Comparison of ENCODE assay signal across 17 cellular contexts in the genomic region with DNA sequence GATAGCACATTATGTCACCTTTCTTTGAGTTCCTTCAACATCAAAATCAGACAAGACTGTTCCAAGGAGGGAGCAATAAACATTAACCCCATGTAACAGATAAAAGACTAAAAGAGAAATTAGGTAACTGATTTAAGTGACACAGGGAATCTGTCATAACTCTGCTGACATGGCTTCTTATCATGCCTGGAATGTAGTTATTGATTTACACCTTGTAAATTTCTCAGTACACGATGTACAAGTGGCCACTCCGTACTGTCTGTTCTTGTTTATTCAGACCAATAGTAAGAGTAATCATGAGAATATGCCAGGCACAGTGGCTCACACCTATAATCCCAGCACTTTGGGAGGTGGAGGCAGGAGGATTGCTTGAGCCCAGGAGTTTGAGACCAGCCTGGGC.
DNase-seq lines count a peak whose midpoint lies in the region; ATAC-seq and TF ChIP-seq lines count a peak whose summit lies in the region.
"Had no signal": no experiment of that assay in that cellular context is flagged by ENCODE, and none has a peak within 500 bp of the region (broad histone marks: within the 10 kb centered on the region; RNA-seq: fewer than 3 reads in every experiment).

No MANE protein-coding gene starts in this region.

- CTCF ChIA-PET in CD8-positive, alpha-beta T cell (lab: Charles Lee), result no interaction called here

- no peaks in the 10 kb centered on the region for H3K9me3 Mint-ChIP-seq in CD8-positive, alpha-beta T cell

- ATAC-seq in lower lobe of right lung (peak in 1 of 2 donors; percentile 39), HG03432 (IDR thresholded peaks at IDR 0.05; ENCODE audit: unreplicated experiment) (no peak)
- no peak for ATAC-seq in CD8-positive, alpha-beta T cell
- ATAC-seq: T-helper 17 cell had no signal

- H3K4me3 ChIP-seq in LNCaP clone FGC (ENCODE audit: low read depth, low read length), result no peak overlapping the region
- H3K4me3 ChIP-seq in colonic mucosa, result no peak overlapping the region
- no peak overlapping the region for H3K4me3 ChIP-seq in lower lobe of right lung
- H3K4me3 ChIP-seq in suprapubic skin, result no peak overlapping the region
- no peak overlapping the region for H3K4me3 ChIP-seq in CD8-positive, alpha-beta T cell (ENCODE audit: low read depth, low read length)
- H3K4me3 ChIP-seq: dorsolateral prefrontal cortex, SJSA1 had no signal

- H3K4me3 Mint-ChIP-seq in CD8-positive, alpha-beta T cell, result no peak overlapping the region
- H3K4me3 Mint-ChIP-seq: T-helper 17 cell had no signal

- 55% methylated on average over 2 of the region's 2 CpGs for WGBS in suprapubic skin

- no peaks in the 10 kb centered on the region for H3K36me3 Mint-ChIP-seq in CD8-positive, alpha-beta T cell

- H3K27me3 ChIP-seq in colonic mucosa (no peaks in the 10 kb centered on the region), lower lobe of right lung (ENCODE audit: low read depth) (no peaks in the 10 kb centered on the region), suprapubic skin (no peaks in the 10 kb centered on the region)
- no peaks in the 10 kb centered on the region for H3K27me3 ChIP-seq in CD8-positive, alpha-beta T cell (ENCODE audit: insufficient read depth, low read length)
- H3K27me3 ChIP-seq: dorsolateral prefrontal cortex, SJSA1 had no signal

- H3K27me3 Mint-ChIP-seq in CD8-positive, alpha-beta T cell (ENCODE audit: low read depth), result no peaks in the 10 kb centered on the region

- no peak overlapping the region for H3K9ac ChIP-seq in colonic mucosa (ENCODE audit: low read depth in 2 of 2, low read length in 2 of 2)

- no peak for TF ChIP-seq CTCF in LNCaP clone FGC (IDR thresholded peaks at IDR 0.05; ENCODE audit: control insufficient read depth, extremely low read depth, insufficient read depth)
- TF ChIP-seq CTCF in colonic mucosa (IDR thresholded peaks at IDR 0.05), result no peak
- TF ChIP-seq CTCF in lower lobe of right lung (IDR thresholded peaks at IDR 0.05), result no peak
- no peak for TF ChIP-seq CTCF in suprapubic skin (IDR thresholded peaks at IDR 0.05)
- no peak for TF ChIP-seq CTCF in CD8-positive, alpha-beta T cell (IDR thresholded peaks at IDR 0.05)

- intact Hi-C loops in colonic mucosa (cut with DNase I) (no loop called here), lower lobe of right lung (cut with DNase I) (no loop called here)
- intact Hi-C loops in CD8-positive, alpha-beta T cell (cut with DNase I, micrococcal nuclease), result no loop called here

- H3K4me1 Mint-ChIP-seq in CD8-positive, alpha-beta T cell (ENCODE audit: low read depth), result no peaks in the 10 kb centered on the region

- H3K36me3 ChIP-seq in colonic mucosa, result no peaks in the 10 kb centered on the region
- H3K36me3 ChIP-seq in lower lobe of right lung, result no peaks in the 10 kb centered on the region
- H3K36me3 ChIP-seq in suprapubic skin, result no peaks in the 10 kb centered on the region
- H3K36me3 ChIP-seq in CD8-positive, alpha-beta T cell (ENCODE audit: insufficient read depth, low read length), result no peaks in the 10 kb centered on the region
- H3K36me3 ChIP-seq: SJSA1, WERI-Rb-1 had no signal

- peaks cover 8% of the 10 kb centered on the region for H3K4me1 ChIP-seq in colonic mucosa
- H3K4me1 ChIP-seq in lower lobe of right lung, result peaks cover 43% of the 10 kb centered on the region
- peaks cover 52% of the 10 kb centered on the region for H3K4me1 ChIP-seq in suprapubic skin
- H3K4me1 ChIP-seq in CD8-positive, alpha-beta T cell (ENCODE audit: insufficient read depth, low read length), result no peaks in the 10 kb centered on the region

- peak overlapping the region; percentile 79 for H3K27ac ChIP-seq in colonic mucosa
- H3K27ac ChIP-seq in lower lobe of right lung, result peak overlapping the region; percentile 53
- H3K27ac ChIP-seq in suprapubic skin, result peak overlapping the region; percentile 82
- H3K27ac ChIP-seq in CD8-positive, alpha-beta T cell (ENCODE audit: low read depth, low read length), result no peak overlapping the region
- H3K27ac ChIP-seq: SJSA1, WERI-Rb-1 had no signal

- DNase-seq in LNCaP clone FGC (ENCODE audit: low read depth), result peak; percentile 98
- no peak for DNase-seq in colonic mucosa
- DNase-seq in lower lobe of right lung, result no peak
- no peak for DNase-seq in suprapubic skin (ENCODE audit: low spot score in 2 of 2)
- DNase-seq in AG08396 (ENCODE audit: low spot score), result no peak
- no peak for DNase-seq in CD8-positive, alpha-beta T cell
- DNase-seq: activated CD4-positive, alpha-beta T cell treated with anti-CD3 and anti-CD28 coated beads, Interleukin-2, amount 50 U/mL, for 48 hours; activated gamma-delta T cell treated with Interleukin-2 at 50 U/mL for 16 hours; COR-L47; dorsolateral prefrontal cortex; erythroblast; NCI-H1694; NCI-H69; T-helper 17 cell; WERI-Rb-1 had no signal

- no peak for TF ChIP-seq EP300 in suprapubic skin (IDR thresholded peaks at IDR 0.05)

- TF ChIP-seq POLR2A in suprapubic skin (IDR thresholded peaks at IDR 0.05), result no peak

- H3K9me3 ChIP-seq in colonic mucosa (no peaks in the 10 kb centered on the region), lower lobe of right lung (no peaks in the 10 kb centered on the region), suprapubic skin (no peaks in the 10 kb centered on the region)
- H3K9me3 ChIP-seq in CD8-positive, alpha-beta T cell (ENCODE audit: low read length), result no peaks in the 10 kb centered on the region
- H3K9me3 ChIP-seq: SJSA1 had no signal

- POLR2A ChIA-PET in CD8-positive, alpha-beta T cell (lab: Charles Lee), result no interaction called here

- no peak overlapping the region for H3K27ac Mint-ChIP-seq in CD8-positive, alpha-beta T cell
- H3K27ac Mint-ChIP-seq: T-helper 17 cell had no signal
